ENCODE assay signal across 8 cellular contexts in genomic region chr2:85826990-85827878, GRCh38.
DNase-seq lines count a peak whose midpoint lies in the region; ATAC-seq and TF ChIP-seq lines count a peak whose summit lies in the region.

No MANE protein-coding gene starts in this region.

- H3K4me1 ChIP-seq in heart left ventricle = peaks cover 0 to 9% (median 5%) of the 10 kb centered on the region in 12 donors
- no peaks in the 10 kb centered on the region for H3K4me1 ChIP-seq in prostate gland (replicated peaks)
- H3K4me1 ChIP-seq in uterus = no peaks in the 10 kb centered on the region

- no peaks in the 10 kb centered on the region for H3K79me2 ChIP-seq in SU-DHL-6 (ENCODE audit: insufficient read depth, low read length)

- peak overlapping the region; percentile 35 for H3K4me3 Mint-ChIP-seq in activated naive CD8-positive, alpha-beta T cell

- no peaks in the 10 kb centered on the region for H3K36me3 Mint-ChIP-seq in activated naive CD8-positive, alpha-beta T cell

- H4K20me1 ChIP-seq in SU-DHL-6 (ENCODE audit: low read depth, low read length) = no peaks in the 10 kb centered on the region

- 26 to 30% (median 28%) methylated on average over 20 of the region's 20 CpGs for WGBS in heart left ventricle, 4 donors
- 23% methylated on average over 20 of the region's 20 CpGs for WGBS in prostate gland

- no peak overlapping the region for H3K4me2 ChIP-seq in SU-DHL-6 (ENCODE audit: low read depth, low read length, poor library complexity, severe bottlenecking)

- DNase-seq in COR-L47 (lab: John Stamatoyannopoulos, UW) (peak; percentile 67), NCI-H1092 (lab: John Stamatoyannopoulos, UW) (peak; percentile 43), heart left ventricle (peak; percentile 57 to 89 (median 66)), prostate gland (ENCODE audit: low spot score) (peak; percentile 63), uterus (peak; percentile 81 to 83)

- TF ChIP-seq CTCF in SU-DHL-6 (IDR thresholded peaks at IDR 0.05; ENCODE audit: insufficient read depth, low read length, poor library complexity, severe bottlenecking) (peak; percentile 57), heart left ventricle (IDR thresholded peaks at IDR 0.05) (peak; percentile 83 to 97 (median 92)), prostate gland (IDR thresholded peaks at IDR 0.05) (peak; percentile 66 to 94 (median 92)), uterus (IDR thresholded peaks at IDR 0.05) (peak; percentile 95 to 97 (median 96))

- H3K27ac Mint-ChIP-seq in activated naive CD8-positive, alpha-beta T cell = no peak overlapping the region

- no peaks in the 10 kb centered on the region for H3F3A ChIP-seq in SU-DHL-6 (ENCODE audit: insufficient read depth)

- intact Hi-C loops in heart left ventricle (cut with DNase I) = loop anchor here (1.0 to 5.0 kb wide), 8 partner anchors 45 to 254 kb away; partner anchors contain the start of gene ST3GAL5 (in 7 of the 10)
- intact Hi-C loops in prostate gland (cut with DNase I) = loop anchor here (1.0 to 2.0 kb wide), 2 partner anchors 60 to 252 kb away; no protein-coding TSS in a partner anchor
- intact Hi-C loops in uterus (cut with DNase I; ENCODE audit: low total_unique reads) = loop anchor here (2.0 kb wide), 1 partner anchor 252 kb away; no protein-coding TSS in a partner anchor

- no peak overlapping the region for H2AFZ ChIP-seq in SU-DHL-6 (ENCODE audit: low read depth, low read length, severe bottlenecking)

- no peaks in the 10 kb centered on the region for H3K9me3 ChIP-seq in SU-DHL-6 (ENCODE audit: insufficient read depth, low read length)
- H3K9me3 ChIP-seq in heart left ventricle = no peaks in the 10 kb centered on the region
- H3K9me3 ChIP-seq in prostate gland = no peaks in the 10 kb centered on the region
- H3K9me3 ChIP-seq in uterus = no peaks in the 10 kb centered on the region

- no peaks in the 10 kb centered on the region for H3K9me3 Mint-ChIP-seq in activated naive CD8-positive, alpha-beta T cell (ENCODE audit: low read depth)

- H3K27me3 Mint-ChIP-seq in activated naive CD8-positive, alpha-beta T cell = no peaks in the 10 kb centered on the region

- no peak overlapping the region for H3K9ac ChIP-seq in SU-DHL-6 (ENCODE audit: low read length)

- H3K27me3 ChIP-seq in SU-DHL-6 (ENCODE audit: low read length) (no peaks in the 10 kb centered on the region), heart left ventricle (no peaks in the 10 kb centered on the region), prostate gland (replicated peaks; ENCODE audit: insufficient read depth) (no peaks in the 10 kb centered on the region), uterus (no peaks in the 10 kb centered on the region)

- H3K4me3 ChIP-seq in SU-DHL-6 (ENCODE audit: insufficient read depth, low read length, poor library complexity, severe bottlenecking) = no peak overlapping the region
- peak overlapping the region in 4 of 12 donors; percentile 17 to 24 (median 20) for H3K4me3 ChIP-seq in heart left ventricle
- H3K4me3 ChIP-seq in prostate gland = no peak overlapping the region
- peak overlapping the region in 1 of 2 donors; percentile 22 for H3K4me3 ChIP-seq in uterus

- peaks cover 21% of the 10 kb centered on the region for H3K4me1 Mint-ChIP-seq in activated naive CD8-positive, alpha-beta T cell (ENCODE audit: low read depth)

- TF ChIP-seq POLR2A in heart left ventricle (IDR thresholded peaks at IDR 0.05) = no peak
- no peak for TF ChIP-seq POLR2A in prostate gland (IDR thresholded peaks at IDR 0.05)
- no peak for TF ChIP-seq POLR2A in uterus (IDR thresholded peaks at IDR 0.05)

- ATAC-seq in GM21825 (IDR thresholded peaks at IDR 0.05; ENCODE audit: unreplicated experiment) (peak; percentile 64), heart left ventricle (peak; percentile 77 to 96 (median 94))

- no peaks in the 10 kb centered on the region for H3K9me2 ChIP-seq in SU-DHL-6 (replicated peaks; ENCODE audit: insufficient read depth, low read length)

- H3K36me3 ChIP-seq in SU-DHL-6 (ENCODE audit: low read length) = no peaks in the 10 kb centered on the region
- no peaks in the 10 kb centered on the region for H3K36me3 ChIP-seq in heart left ventricle
- H3K36me3 ChIP-seq in prostate gland = no peaks in the 10 kb centered on the region
- H3K36me3 ChIP-seq in uterus = no peaks in the 10 kb centered on the region

- no peak overlapping the region for H3K27ac ChIP-seq in SU-DHL-6 (ENCODE audit: low read depth, low read length)
- H3K27ac ChIP-seq in heart left ventricle = no peak overlapping the region
- H3K27ac ChIP-seq in prostate gland = no peak overlapping the region
- peak overlapping the region in 1 of 2 donors; percentile 43 for H3K27ac ChIP-seq in uterus
